Comparison of ENCODE assay signal across 1 cellular context in genomic region chr17:80362428-80363119, GRCh38.
TF ChIP-seq lines count a peak whose summit lies in the region.

No MANE protein-coding gene starts in this region.

TF ChIP-seq in WTC11, 78 proteins besides CTCF, POLR2A, EP300 and RAD21 (continued from another document):
- TF ChIP-seq FOXP4 (CRISPR knock-in tag; IDR thresholded peaks at IDR 0.05), result no peak
- TF ChIP-seq GTF2I (CRISPR knock-in tag; conservative IDR thresholded peaks at IDR 0.05), result no peak
- TF ChIP-seq ZNF425 (CRISPR knock-in tag; conservative IDR thresholded peaks at IDR 0.05), result no peak
- TF ChIP-seq RORB (CRISPR knock-in tag; IDR thresholded peaks at IDR 0.05), result no peak
- TF ChIP-seq NR3C1 (CRISPR knock-in tag; conservative IDR thresholded peaks at IDR 0.05; ENCODE audit: low read depth), result no peak
- no peak for TF ChIP-seq NR2C2 (CRISPR knock-in tag; IDR thresholded peaks at IDR 0.05)
